8 cellular contexts compared by ENCODE assay signal in genomic region chr11:2701230-2701629, GRCh38.
A peak's percentile ranks its signal among the peaks of the same experiment; 100 is the strongest.
DNase-seq lines count a peak whose midpoint lies in the region; ATAC-seq and TF ChIP-seq lines count a peak whose summit lies in the region.

No MANE protein-coding gene starts in this region.

- H3K27me3 Mint-ChIP-seq in nephron (ENCODE audit: low read depth): no peaks in the 10 kb centered on the region

- H3K79me2 ChIP-seq in KMS-11 (ENCODE audit: insufficient read depth, low read depth): peaks cover 34% of the 10 kb centered on the region

- H3K4me3 ChIP-seq in KMS-11 (IDR thresholded peaks at IDR 0.05; ENCODE audit: insufficient read depth, low read depth, low read length): no peak overlapping the region

- no peaks in the 10 kb centered on the region for H3K27me3 ChIP-seq in KMS-11 (ENCODE audit: insufficient read depth, low read depth)

- no peaks in the 10 kb centered on the region for H3K36me3 Mint-ChIP-seq in nephron (ENCODE audit: low read depth)

- H2AFZ ChIP-seq in KMS-11 (ENCODE audit: low read depth): peak overlapping the region; percentile 35; the same call in 1 of the 2 replicates

- no peak for TF ChIP-seq CTCF in 22Rv1 (IDR thresholded peaks at IDR 0.05)
- TF ChIP-seq CTCF in KMS-11 (conservative IDR thresholded peaks at IDR 0.05; ENCODE audit: low read depth, low read length): no peak
- no peak for TF ChIP-seq CTCF in nephron (IDR thresholded peaks at IDR 0.05; ENCODE audit: unreplicated experiment in 3 of 3)

- peak overlapping the region; percentile 62 for H3K4me2 ChIP-seq in KMS-11

- DNase-seq in caudate nucleus (lab: John Stamatoyannopoulos, UW): no peak
- no peak for DNase-seq in NOMO-1 (lab: John Stamatoyannopoulos, UW; ENCODE audit: unreplicated experiment in 2 of 2)
- DNase-seq in RPMI8226: no peak

- peaks cover 15% of the 10 kb centered on the region for H4K20me1 ChIP-seq in KMS-11 (ENCODE audit: insufficient read depth)

- peaks cover 80% of the 10 kb centered on the region for H3K4me1 Mint-ChIP-seq in nephron

- peaks cover 30% of the 10 kb centered on the region for H3K4me1 ChIP-seq in KMS-11 (ENCODE audit: low read depth, poor library complexity, severe bottlenecking)

- ATAC-seq in GM19023 (IDR thresholded peaks at IDR 0.05; ENCODE audit: unreplicated experiment) (no peak), HG03108 (IDR thresholded peaks at IDR 0.05; ENCODE audit: unreplicated experiment) (no peak)

- H3K36me3 ChIP-seq in KMS-11 (ENCODE audit: insufficient read depth): no peaks in the 10 kb centered on the region

- H3K27ac Mint-ChIP-seq in nephron: peak overlapping the region; percentile 85 to 99 (median 95)

- peaks cover 3% of the 10 kb centered on the region for H3K9me3 Mint-ChIP-seq in nephron

- peak overlapping the region; percentile 80 for H3K27ac ChIP-seq in 22Rv1
- H3K27ac ChIP-seq in KMS-11: peak overlapping the region; percentile 92
- peak overlapping the region; percentile 26 for H3K27ac ChIP-seq in caudate nucleus (ENCODE audit: low read depth, low read length)

- H3K9ac ChIP-seq in KMS-11: peak overlapping the region; percentile 92; the same call in 1 of the 2 replicates

- peak overlapping the region; percentile 80 to 85 (median 82) for H3K4me3 Mint-ChIP-seq in nephron

Comparison
In these comparisons a context has a peak if more than half of its experiments do, and no peak if none do; other contexts are left out.
1. H3K27ac ChIP-seq: peak in every context shown above with its lines; median percentile 92 in KMS-11; 80 in 22Rv1; 26 in caudate nucleus.